1 cellular context compared by ENCODE assay signal in the genomic region with DNA sequence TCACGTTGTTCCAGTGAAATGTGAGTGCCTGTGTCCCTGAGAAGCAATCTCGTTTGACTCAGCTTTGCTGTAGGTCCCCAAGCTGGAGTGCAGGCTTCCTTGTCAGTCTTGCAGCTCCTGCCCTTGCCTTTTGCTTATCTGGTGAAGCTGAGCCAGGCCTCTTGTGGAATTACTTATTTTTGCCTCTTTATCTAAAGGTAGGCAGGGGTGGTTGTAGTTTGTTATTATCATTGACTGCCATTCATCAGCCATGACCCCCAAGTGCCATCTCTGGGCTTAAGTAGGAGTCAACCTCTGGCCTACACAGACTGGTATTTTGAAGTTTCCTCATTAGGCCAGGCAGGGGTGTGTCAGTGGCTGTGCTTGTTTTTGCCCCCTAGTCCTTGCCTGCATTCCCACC.
TF ChIP-seq lines count a peak whose summit lies in the region.

No MANE protein-coding gene starts in this region.

TF ChIP-seq in HCT116, 20 proteins besides CTCF, POLR2A, EP300 and RAD21:
- TF ChIP-seq, protein P1, sequence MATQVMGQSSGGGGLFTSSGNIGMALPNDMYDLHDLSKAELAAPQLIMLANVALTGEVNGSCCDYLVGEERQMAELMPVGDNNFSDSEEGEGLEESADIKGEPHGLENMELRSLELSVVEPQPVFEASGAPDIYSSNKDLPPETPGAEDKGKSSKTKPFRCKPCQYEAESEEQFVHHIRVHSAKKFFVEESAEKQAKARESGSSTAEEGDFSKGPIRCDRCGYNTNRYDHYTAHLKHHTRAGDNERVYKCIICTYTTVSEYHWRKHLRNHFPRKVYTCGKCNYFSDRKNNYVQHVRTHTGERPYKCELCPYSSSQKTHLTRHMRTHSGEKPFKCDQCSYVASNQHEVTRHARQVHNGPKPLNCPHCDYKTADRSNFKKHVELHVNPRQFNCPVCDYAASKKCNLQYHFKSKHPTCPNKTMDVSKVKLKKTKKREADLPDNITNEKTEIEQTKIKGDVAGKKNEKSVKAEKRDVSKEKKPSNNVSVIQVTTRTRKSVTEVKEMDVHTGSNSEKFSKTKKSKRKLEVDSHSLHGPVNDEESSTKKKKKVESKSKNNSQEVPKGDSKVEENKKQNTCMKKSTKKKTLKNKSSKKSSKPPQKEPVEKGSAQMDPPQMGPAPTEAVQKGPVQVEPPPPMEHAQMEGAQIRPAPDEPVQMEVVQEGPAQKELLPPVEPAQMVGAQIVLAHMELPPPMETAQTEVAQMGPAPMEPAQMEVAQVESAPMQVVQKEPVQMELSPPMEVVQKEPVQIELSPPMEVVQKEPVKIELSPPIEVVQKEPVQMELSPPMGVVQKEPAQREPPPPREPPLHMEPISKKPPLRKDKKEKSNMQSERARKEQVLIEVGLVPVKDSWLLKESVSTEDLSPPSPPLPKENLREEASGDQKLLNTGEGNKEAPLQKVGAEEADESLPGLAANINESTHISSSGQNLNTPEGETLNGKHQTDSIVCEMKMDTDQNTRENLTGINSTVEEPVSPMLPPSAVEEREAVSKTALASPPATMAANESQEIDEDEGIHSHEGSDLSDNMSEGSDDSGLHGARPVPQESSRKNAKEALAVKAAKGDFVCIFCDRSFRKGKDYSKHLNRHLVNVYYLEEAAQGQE (IDR thresholded peaks at IDR 0.05; ENCODE audit: low read depth), result no peak
- no peak for TF ChIP-seq EZH2phosphoT487 (IDR thresholded peaks at IDR 0.05; ENCODE audit: borderline replicate concordance)
- no peak for TF ChIP-seq EZH2 (IDR thresholded peaks at IDR 0.05)
- TF ChIP-seq SRF (IDR thresholded peaks at IDR 0.05; ENCODE audit: low read depth), result no peak
- no peak for TF ChIP-seq FOSL1 (IDR thresholded peaks at IDR 0.05; ENCODE audit: low read depth)
- no peak for TF ChIP-seq CBX3 (IDR thresholded peaks at IDR 0.05; ENCODE audit: low read depth)
- TF ChIP-seq EGR1 (IDR thresholded peaks at IDR 0.05; ENCODE audit: low read depth), result no peak
- no peak for TF ChIP-seq YY1 (IDR thresholded peaks at IDR 0.05; ENCODE audit: extremely low read depth, insufficient replicate concordance, low read depth, low read length)
- no peak for TF ChIP-seq TCF7L2 (IDR thresholded peaks at IDR 0.05; ENCODE audit: borderline replicate concordance, extremely low read depth, insufficient read depth, insufficient read length)
- no peak for TF ChIP-seq SP1 (IDR thresholded peaks at IDR 0.05; ENCODE audit: low read depth)
- no peak for TF ChIP-seq ELF1 (IDR thresholded peaks at IDR 0.05; ENCODE audit: borderline replicate concordance, low read depth)
- TF ChIP-seq POLR2AphosphoS5 (IDR thresholded peaks at IDR 0.05; ENCODE audit: low read depth, low read length), result no peak
- no peak for TF ChIP-seq ZBTB33 (IDR thresholded peaks at IDR 0.05; ENCODE audit: extremely low read depth, insufficient replicate concordance, low read length)
- no peak for TF ChIP-seq JUND (IDR thresholded peaks at IDR 0.05)
- TF ChIP-seq SIN3A (IDR thresholded peaks at IDR 0.05; ENCODE audit: low read depth), result no peak
